1 cellular context compared by ENCODE assay signal in genomic region chr6:149938571-149939462, GRCh38.
A peak's percentile ranks its signal among the peaks of the same experiment; 100 is the strongest.
TF ChIP-seq lines count a peak whose summit lies in the region.

No MANE protein-coding gene starts in this region.

TF ChIP-seq in K562, 482 proteins besides CTCF, POLR2A, EP300 and RAD21 (continued from another document and continues in another):
- TF ChIP-seq CREB3L1 (IDR thresholded peaks at IDR 0.05; ENCODE audit: borderline replicate concordance, low read depth) (0 out of 2 replicates have a peak, but pooled peaks have one; percentile 17), HCFC1 (IDR thresholded peaks at IDR 0.05; ENCODE audit: low read depth, low read length) (no peak), ZNF77 (CRISPR knock-in tag; IDR thresholded peaks at IDR 0.05) (no peak), WHSC1 (IDR thresholded peaks at IDR 0.05; ENCODE audit: low read length) (no peak), MAFF (IDR thresholded peaks at IDR 0.05; ENCODE audit: low read length) (no peak), DEAF1 (CRISPR knock-in tag; IDR thresholded peaks at IDR 0.05) (no peak), NR2C2 (CRISPR knock-in tag; IDR thresholded peaks at IDR 0.05) (no peak), NR2C2 (tag; IDR thresholded peaks at IDR 0.05) (no peak), STAG1 (CRISPR knock-in tag; IDR thresholded peaks at IDR 0.05; ENCODE audit: borderline replicate concordance) (no peak), EP400 (IDR thresholded peaks at IDR 0.05) (no peak), ZNF24 (IDR thresholded peaks at IDR 0.05) (no peak), SLC30A9 (CRISPR knock-in tag; IDR thresholded peaks at IDR 0.05) (no peak), ARID3B (CRISPR knock-in tag; IDR thresholded peaks at IDR 0.05; ENCODE audit: borderline replicate concordance) (no peak), E2F6 (IDR thresholded peaks at IDR 0.05; ENCODE audit: borderline replicate concordance in 1 of 2, extremely low read depth in 1 of 2, insufficient read depth in 1 of 2, insufficient read length in 1 of 2, low read depth in 1 of 2, low read length in 1 of 2, poor library complexity in 1 of 2, severe bottlenecking in 1 of 2) (peak; percentile 33 to 71), KAT7 (CRISPR knock-in tag; IDR thresholded peaks at IDR 0.05; ENCODE audit: borderline replicate concordance) (no peak), TFE3 (CRISPR knock-in tag; IDR thresholded peaks at IDR 0.05) (no peak), ZNF239 (CRISPR knock-in tag; IDR thresholded peaks at IDR 0.05) (no peak), TSC22D4 (tag; IDR thresholded peaks at IDR 0.05) (no peak), ZNF551 (CRISPR knock-in tag; IDR thresholded peaks at IDR 0.05) (no peak), SRF (CRISPR knock-in tag; IDR thresholded peaks at IDR 0.05) (no peak), USF2 (CRISPR knock-in tag; IDR thresholded peaks at IDR 0.05) (no peak), POLR2G (IDR thresholded peaks at IDR 0.05; ENCODE audit: low read depth, low read length) (0 out of 2 replicates have a peak, but pooled peaks have one; percentile 34), ZSCAN29 (IDR thresholded peaks at IDR 0.05) (0 out of 2 replicates have a peak, but pooled peaks have one; percentile 22), NFE2 (IDR thresholded peaks at IDR 0.05; ENCODE audit: low read depth) (no peak), ZBTB40 (IDR thresholded peaks at IDR 0.05) (0 out of 2 replicates have a peak, but pooled peaks have one; percentile 33), ZBTB40 (CRISPR knock-in tag; IDR thresholded peaks at IDR 0.05) (no peak), ZBTB43 (CRISPR knock-in tag; IDR thresholded peaks at IDR 0.05) (no peak), PATZ1 (CRISPR knock-in tag; IDR thresholded peaks at IDR 0.05; ENCODE audit: borderline replicate concordance) (no peak), ZNF695 (CRISPR knock-in tag; IDR thresholded peaks at IDR 0.05) (no peak), ATF1 (CRISPR knock-in tag; IDR thresholded peaks at IDR 0.05) (no peak), ATF1 (tag; IDR thresholded peaks at IDR 0.05) (0 out of 2 replicates have a peak, but pooled peaks have one; percentile 27), NR2C1 (IDR thresholded peaks at IDR 0.05) (no peak), NR2C1 (tag; IDR thresholded peaks at IDR 0.05) (no peak), SRSF7 (optimal IDR thresholded peaks at IDR 0.05; ENCODE audit: low read depth, low read length) (no peak), RNF219 (CRISPR knock-in tag; IDR thresholded peaks at IDR 0.05) (no peak), ZNF224 (CRISPR knock-in tag; IDR thresholded peaks at IDR 0.05) (no peak), ZFX (CRISPR knock-in tag; IDR thresholded peaks at IDR 0.05) (peak; percentile 39; the same call in 1 of the 2 replicates), KAT8 (IDR thresholded peaks at IDR 0.05; ENCODE audit: low read depth) (no peak), KAT2B (IDR thresholded peaks at IDR 0.05; ENCODE audit: low read depth, low read length) (no peak)
